In the genomic region with DNA sequence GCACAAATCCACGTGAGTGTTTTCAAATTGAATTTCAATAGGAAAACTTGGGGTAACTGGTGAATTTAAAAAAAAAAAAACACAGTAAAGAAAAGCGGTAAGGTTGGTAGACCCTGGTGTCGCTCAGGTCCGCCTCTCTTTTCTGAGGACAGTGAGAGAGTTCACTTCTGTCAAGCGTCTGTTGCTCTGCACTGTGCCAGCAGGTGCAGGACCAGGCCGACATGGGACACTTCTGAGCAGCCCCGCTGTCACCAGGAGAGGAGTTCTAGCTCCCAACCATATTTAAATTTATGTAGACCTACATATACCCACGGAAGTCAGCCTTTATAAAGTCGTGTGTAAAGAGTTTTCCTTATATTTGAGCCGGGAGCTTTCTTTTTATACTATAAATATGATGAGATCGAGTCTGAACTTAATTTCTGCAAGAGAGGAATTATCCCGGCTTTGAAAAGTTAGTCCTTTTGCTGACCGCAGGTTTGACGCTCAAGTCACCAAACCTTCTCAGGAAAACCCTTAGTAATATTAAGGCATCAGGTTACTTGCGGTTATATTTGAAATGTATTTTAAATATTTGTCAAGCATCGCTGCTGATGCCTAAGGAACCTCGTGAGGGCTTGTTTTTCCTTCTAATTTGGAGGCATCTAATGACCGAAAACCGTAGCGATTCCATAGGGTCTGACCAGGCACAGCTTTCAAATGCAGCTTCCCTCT, we compare ENCODE assay signal across 8 cellular contexts. TPM values are rescaled to one million over a fixed set of nuclear protein-coding genes. Genes with fewer than 3 reads are reported as not detected.
DNase-seq lines count a peak whose midpoint lies in the region; ATAC-seq and TF ChIP-seq lines count a peak whose summit lies in the region.

No MANE protein-coding gene starts in this region.

- TF ChIP-seq CTCF in GM20000 (IDR thresholded peaks at IDR 0.05; ENCODE audit: extremely low read depth, missing control alignments) = no peak

- H3K36me3 ChIP-seq in HUES64 (ENCODE audit: insufficient read depth, low read length) (no peaks in the 10 kb centered on the region), iPS-20b (ENCODE audit: insufficient read depth, low read depth, low read length) (no peaks in the 10 kb centered on the region)

- H3K27me3 Mint-ChIP-seq in activated T-cell treated with anti-CD3 and anti-CD28 coated beads, Interleukin-2, amount 50 U/mL, for 24 hours = no peaks in the 10 kb centered on the region

- H3K36me3 Mint-ChIP-seq in activated T-cell treated with anti-CD3 and anti-CD28 coated beads, Interleukin-2, amount 50 U/mL, for 24 hours (ENCODE audit: low read depth) = peaks cover 57% of the 10 kb centered on the region

- H3K9me3 Mint-ChIP-seq in activated T-cell treated with anti-CD3 and anti-CD28 coated beads, Interleukin-2, amount 50 U/mL, for 24 hours = no peaks in the 10 kb centered on the region

- H3K4me3 ChIP-seq in HUES64 (ENCODE audit: low read length) = peak overlapping the region; percentile 59
- H3K4me3 ChIP-seq in iPS-20b (ENCODE audit: low read length) = peak overlapping the region; percentile 68

- no peak overlapping the region for H3K9ac ChIP-seq in HUES64 (ENCODE audit: low read depth, low read length)
- H3K9ac ChIP-seq in iPS-20b (ENCODE audit: low read depth, low read length) = no peak overlapping the region

- peak; percentile 52 for ATAC-seq in stimulated activated naive CD8-positive, alpha-beta T cell treated with anti-CD3 and anti-CD28 coated beads, Interleukin-15, Interleukin-2, amounts not matched to agents 100 U/mL and 50 U/mL, for 24 hours

- peaks cover 42% of the 10 kb centered on the region for H3K4me1 Mint-ChIP-seq in activated T-cell treated with anti-CD3 and anti-CD28 coated beads, Interleukin-2, amount 50 U/mL, for 24 hours (ENCODE audit: low read depth)

- H3K27ac Mint-ChIP-seq in activated T-cell treated with anti-CD3 and anti-CD28 coated beads, Interleukin-2, amount 50 U/mL, for 24 hours = peak overlapping the region; percentile 96

- DNase-seq in Daoy (ENCODE audit: low read depth) (peak; percentile 37), GM20000 (ENCODE audit: low spot score) (peak; percentile 66), islet precursor cell (no peak), SHP77 (lab: John Stamatoyannopoulos, UW) (no peak)
- DNase-seq in activated T-cell treated with anti-CD3 and anti-CD28 coated beads, Interleukin-2, amount 50 U/mL, for 24 hours = peak; percentile 77
- DNase-seq in stimulated activated naive CD8-positive, alpha-beta T cell treated with anti-CD3 and anti-CD28 coated beads, Interleukin-15, Interleukin-2, amounts not matched to agents 100 U/mL and 50 U/mL, for 24 hours = peak; percentile 67

- H3K9me3 ChIP-seq in HUES64 (ENCODE audit: insufficient read depth, low read depth, low read length) = no peaks in the 10 kb centered on the region
- H3K9me3 ChIP-seq in iPS-20b (ENCODE audit: insufficient read depth, low read depth, low read length) = no peaks in the 10 kb centered on the region

- H3K27ac ChIP-seq in HUES64 (ENCODE audit: low read depth, low read length) = no peak overlapping the region
- no peak overlapping the region for H3K27ac ChIP-seq in iPS-20b (ENCODE audit: low read length)

- H3K27me3 ChIP-seq in HUES64 (ENCODE audit: insufficient read depth, low read length) (peaks cover 81% of the 10 kb centered on the region), iPS-20b (ENCODE audit: insufficient read depth, low read length) (peaks cover 72% of the 10 kb centered on the region)

- H3K4me1 ChIP-seq in HUES64 (ENCODE audit: insufficient read depth, low read length) (peaks cover 16% of the 10 kb centered on the region), iPS-20b (ENCODE audit: insufficient read depth, low read length) (peaks cover 15% of the 10 kb centered on the region; the same call in 1 of the 2 replicates)

- peak overlapping the region; percentile 88 for H3K4me3 Mint-ChIP-seq in activated T-cell treated with anti-CD3 and anti-CD28 coated beads, Interleukin-2, amount 50 U/mL, for 24 hours

- WGBS in HUES64 = 32% methylated on average over 17 of the region's 20 CpGs

RNA-seq across cellular contexts. Expression of gene IKZF1, which starts 0.6 kb away (rescaled TPM):
- total RNA-seq in Daoy (2014; rRNA removed; shearing (Covaris generic)) = 4.2 and 5.2 TPM in 2 replicates
- polyA plus RNA-seq in HUES64 (2013, experiment 1 of 2) = 1.1 TPM
- 2.9 TPM for polyA plus RNA-seq in HUES64 (2013, experiment 2 of 2)

Comparison
In these comparisons a context has a peak if more than half of its experiments do, and no peak if none do; other contexts are left out.
1. DNase-seq: peak in Daoy (single experiment), GM20000 (single experiment), activated T-cell treated with anti-CD3 and anti-CD28 coated beads, Interleukin-2, amount 50 U/mL, for 24 hours (single experiment) and stimulated activated naive CD8-positive, alpha-beta T cell treated with anti-CD3 and anti-CD28 coated beads, Interleukin-15, Interleukin-2, amounts not matched to agents 100 U/mL and 50 U/mL, for 24 hours (single experiment); none in islet precursor cell (single experiment) and SHP77 (0 of 2).